22 cellular contexts compared by ENCODE assay signal in genomic region chr3:30174357-30174756, GRCh38.
DNase-seq lines count a peak whose midpoint lies in the region; ATAC-seq and TF ChIP-seq lines count a peak whose summit lies in the region.
"Had no signal": no experiment of that assay in that cellular context is flagged by ENCODE, and none has a peak within 500 bp of the region (broad histone marks: within the 10 kb centered on the region; RNA-seq: fewer than 3 reads in every experiment).

No MANE protein-coding gene starts in this region.

- no peak overlapping the region for H3K4me3 ChIP-seq in neural progenitor cell
- H3K4me3 ChIP-seq: BLaER1 had no signal

- no peaks in the 10 kb centered on the region for H3K79me2 ChIP-seq in neural progenitor cell (ENCODE audit: low read depth)

- H3K36me3 ChIP-seq in neural progenitor cell, result no peaks in the 10 kb centered on the region
- H3K36me3 ChIP-seq: BE2C, BLaER1 had no signal

- no peaks in the 10 kb centered on the region for H3K36me3 Mint-ChIP-seq in neural progenitor cell
- H3K36me3 Mint-ChIP-seq: CD14-positive monocyte; CD4-positive, alpha-beta memory T cell; CD4-positive, CD25-positive, alpha-beta regulatory T cell; CD8-positive, alpha-beta memory T cell had no signal

- H4K20me1 ChIP-seq in neural progenitor cell (ENCODE audit: low read depth), result no peaks in the 10 kb centered on the region
- H4K20me1 ChIP-seq: BLaER1 had no signal

- H3K9me3 Mint-ChIP-seq in neural progenitor cell, result no peaks in the 10 kb centered on the region
- H3K9me3 Mint-ChIP-seq: CD8-positive, alpha-beta memory T cell had no signal

- intact Hi-C loops in left ventricle myocardium superior (cut with micrococcal nuclease) (no loop called here), Right ventricle myocardium inferior (cut with DNase I) (no loop called here)

- ATAC-seq in left ventricle myocardium superior (peak; percentile 41), Right ventricle myocardium inferior (no peak), GM18520 (IDR thresholded peaks at IDR 0.05; ENCODE audit: unreplicated experiment) (no peak)

- H3K4me2 ChIP-seq in neural progenitor cell, result no peak overlapping the region
- H3K4me2 ChIP-seq: BLaER1 had no signal

- H3K27ac ChIP-seq in neural progenitor cell, result no peak overlapping the region
- H3K27ac ChIP-seq: BLaER1 had no signal

- no peaks in the 10 kb centered on the region for H3K4me1 ChIP-seq in neural progenitor cell
- H3K4me1 ChIP-seq: BE2C, BLaER1 had no signal

- no peak for TF ChIP-seq CTCF in neural progenitor cell (IDR thresholded peaks at IDR 0.05)

- H3K4me3 Mint-ChIP-seq in neural progenitor cell, result no peak overlapping the region
- H3K4me3 Mint-ChIP-seq: CD14-positive monocyte; CD4-positive, alpha-beta memory T cell; CD8-positive, alpha-beta memory T cell had no signal

- no peaks in the 10 kb centered on the region for H3F3A ChIP-seq in neural progenitor cell (ENCODE audit: low read depth)

- H3K4me1 Mint-ChIP-seq in neural progenitor cell, result peaks cover 3% of the 10 kb centered on the region
- H3K4me1 Mint-ChIP-seq: CD14-positive monocyte; CD4-positive, alpha-beta memory T cell; CD4-positive, CD25-positive, alpha-beta regulatory T cell; CD8-positive, alpha-beta memory T cell had no signal

- no peak overlapping the region for H3K9ac ChIP-seq in neural progenitor cell
- H3K9ac ChIP-seq: BLaER1 had no signal

- H3K27me3 Mint-ChIP-seq in neural progenitor cell (ENCODE audit: insufficient read depth, low read depth), result no peaks in the 10 kb centered on the region
- H3K27me3 Mint-ChIP-seq: CD8-positive, alpha-beta memory T cell had no signal

- H3K27ac Mint-ChIP-seq in neural progenitor cell, result no peak overlapping the region
- H3K27ac Mint-ChIP-seq: CD14-positive monocyte; CD4-positive, alpha-beta memory T cell; CD8-positive, alpha-beta memory T cell had no signal

- no peaks in the 10 kb centered on the region for H3K27me3 ChIP-seq in neural progenitor cell
- H3K27me3 ChIP-seq: BE2C, BLaER1 had no signal

- DNase-seq in left ventricle myocardium superior, result no peak
- DNase-seq in Right ventricle myocardium inferior (ENCODE audit: missing footprints), result no peak
- DNase-seq in neural progenitor cell (ENCODE audit: low spot score), result no peak
- DNase-seq in NCI-H226, result no peak
- DNase-seq: 8988T; ACHN; BE2C; C1 segment of cervical spinal cord; CD4-positive, alpha-beta memory T cell; CD4-positive, CD25-positive, alpha-beta regulatory T cell; CD8-positive, alpha-beta memory T cell; COR-L47; DMS 273 treated with DMSO at 0.1 percent for 48 hours; DMS153; DMS53; DMS79; DND-41; EL; GDM1 had no signal

- H3K9me3 ChIP-seq in neural progenitor cell (ENCODE audit: low read depth), result no peaks in the 10 kb centered on the region
- H3K9me3 ChIP-seq: BE2C, BLaER1 had no signal

- H2AFZ ChIP-seq in neural progenitor cell (replicated peaks), result peak overlapping the region; percentile 1
